In the genomic region with DNA sequence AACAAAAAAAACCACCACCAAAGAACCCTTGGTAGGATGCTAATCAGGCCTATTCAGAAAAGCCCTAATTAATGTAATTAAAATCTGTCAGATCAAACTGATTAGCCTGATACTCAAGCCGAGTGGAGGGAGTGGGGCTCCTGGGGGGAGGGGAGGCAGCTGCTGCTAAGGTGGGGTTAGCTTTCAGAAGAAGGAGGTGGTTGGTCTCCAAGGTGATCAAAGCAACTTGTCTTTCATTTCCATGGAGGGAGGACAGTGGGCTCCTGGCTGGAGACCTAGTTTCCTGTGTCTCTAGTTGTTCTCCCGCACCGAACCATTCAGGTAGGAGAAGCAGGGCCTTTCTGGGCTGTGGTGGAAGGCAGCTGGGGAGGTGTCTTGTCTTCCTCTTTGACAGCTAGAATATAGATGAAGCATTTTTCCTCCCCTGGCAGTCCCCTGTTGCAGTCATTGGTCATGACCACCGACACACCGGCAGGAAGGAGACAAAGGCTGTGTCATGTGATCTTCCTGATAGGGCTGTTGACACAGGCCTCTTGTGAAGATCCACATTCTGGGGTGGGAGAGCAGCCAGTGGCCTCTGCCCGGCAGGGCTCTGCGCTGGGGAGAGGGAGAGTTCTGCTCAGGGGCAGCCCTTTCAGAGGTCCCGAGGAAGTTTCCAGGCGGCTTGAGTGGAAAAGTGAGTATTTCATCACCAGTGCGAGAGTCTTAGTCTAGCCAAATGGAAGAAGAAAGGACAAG, we compare ENCODE assay signal across 1 cellular context.
TF ChIP-seq lines count a peak whose summit lies in the region.

No MANE protein-coding gene starts in this region.

TF ChIP-seq in K562, 482 proteins besides CTCF, POLR2A, EP300 and RAD21 (continued from another document):
- TF ChIP-seq, protein P1, sequence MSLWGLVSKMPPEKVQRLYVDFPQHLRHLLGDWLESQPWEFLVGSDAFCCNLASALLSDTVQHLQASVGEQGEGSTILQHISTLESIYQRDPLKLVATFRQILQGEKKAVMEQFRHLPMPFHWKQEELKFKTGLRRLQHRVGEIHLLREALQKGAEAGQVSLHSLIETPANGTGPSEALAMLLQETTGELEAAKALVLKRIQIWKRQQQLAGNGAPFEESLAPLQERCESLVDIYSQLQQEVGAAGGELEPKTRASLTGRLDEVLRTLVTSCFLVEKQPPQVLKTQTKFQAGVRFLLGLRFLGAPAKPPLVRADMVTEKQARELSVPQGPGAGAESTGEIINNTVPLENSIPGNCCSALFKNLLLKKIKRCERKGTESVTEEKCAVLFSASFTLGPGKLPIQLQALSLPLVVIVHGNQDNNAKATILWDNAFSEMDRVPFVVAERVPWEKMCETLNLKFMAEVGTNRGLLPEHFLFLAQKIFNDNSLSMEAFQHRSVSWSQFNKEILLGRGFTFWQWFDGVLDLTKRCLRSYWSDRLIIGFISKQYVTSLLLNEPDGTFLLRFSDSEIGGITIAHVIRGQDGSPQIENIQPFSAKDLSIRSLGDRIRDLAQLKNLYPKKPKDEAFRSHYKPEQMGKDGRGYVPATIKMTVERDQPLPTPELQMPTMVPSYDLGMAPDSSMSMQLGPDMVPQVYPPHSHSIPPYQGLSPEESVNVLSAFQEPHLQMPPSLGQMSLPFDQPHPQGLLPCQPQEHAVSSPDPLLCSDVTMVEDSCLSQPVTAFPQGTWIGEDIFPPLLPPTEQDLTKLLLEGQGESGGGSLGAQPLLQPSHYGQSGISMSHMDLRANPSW (CRISPR knock-in tag; IDR thresholded peaks at IDR 0.05), result no peak
- TF ChIP-seq GATAD2A (IDR thresholded peaks at IDR 0.05), result no peak
